20 cellular contexts compared by ENCODE assay signal in the genomic region with DNA sequence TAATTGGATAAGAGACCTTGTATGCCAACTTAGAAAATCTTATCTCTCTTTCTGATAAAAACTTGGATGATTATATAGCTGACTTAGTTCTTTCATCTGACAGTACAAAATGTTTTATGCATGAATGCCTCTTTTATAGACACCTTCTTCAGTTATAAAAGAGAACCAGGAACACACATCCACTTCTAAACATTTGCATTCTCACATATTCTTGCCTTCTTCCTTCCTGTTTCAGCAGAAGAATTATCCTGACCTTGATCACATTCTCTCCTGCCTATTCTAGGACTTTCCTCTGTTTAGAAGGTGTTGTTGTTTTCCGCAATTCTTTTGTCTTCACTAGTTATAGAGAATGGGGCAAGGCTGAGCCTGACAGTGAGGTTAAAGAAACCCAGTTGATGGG.
A peak's percentile ranks its signal among the peaks of the same experiment; 100 is the strongest.
DNase-seq lines count a peak whose midpoint lies in the region; ATAC-seq, FAIRE-seq and TF ChIP-seq lines count a peak whose summit lies in the region.
"Had no signal": no experiment of that assay in that cellular context is flagged by ENCODE, and none has a peak within 500 bp of the region (broad histone marks: within the 10 kb centered on the region; RNA-seq: fewer than 3 reads in every experiment).

No MANE protein-coding gene starts in this region.

- no peak overlapping the region for H3K27ac Mint-ChIP-seq in neural progenitor cell
- H3K27ac Mint-ChIP-seq: CD4-positive, alpha-beta T cell; IgD-negative memory B cell had no signal

- H3K14ac ChIP-seq in H1 (ENCODE audit: insufficient read length): no peak overlapping the region

- no peak overlapping the region for H3K56ac ChIP-seq in H1 (replicated peaks; ENCODE audit: insufficient read length, low read depth, low read length)

- TF ChIP-seq CTCF in left ventricle myocardium inferior (IDR thresholded peaks at IDR 0.05; ENCODE audit: borderline replicate concordance) (no peak), heart left ventricle (IDR thresholded peaks at IDR 0.05) (no peak), Loucy (conservative IDR thresholded peaks at IDR 0.05; ENCODE audit: low read length) (no peak), H1 (IDR thresholded peaks at IDR 0.05; ENCODE audit: control extremely low read depth in 1 of 3, insufficient read depth in 1 of 3, low read depth in 1 of 3, low read length in 3 of 3) (no peak), neural progenitor cell (IDR thresholded peaks at IDR 0.05) (no peak), lower lobe of right lung (IDR thresholded peaks at IDR 0.05) (no peak)

- peaks cover 2% of the 10 kb centered on the region for H3K27me3 Mint-ChIP-seq in neural progenitor cell (ENCODE audit: insufficient read depth, low read depth)
- H3K27me3 Mint-ChIP-seq: IgD-negative memory B cell had no signal

- no peak overlapping the region for H4K91ac ChIP-seq in H1 (replicated peaks; ENCODE audit: insufficient read length, low read length)

- no peak for TF ChIP-seq EP300 in H1 (IDR thresholded peaks at IDR 0.05; ENCODE audit: borderline replicate concordance in 1 of 2, low read depth in 2 of 2, low read length in 2 of 2)

- H3K4me2 ChIP-seq in Loucy (ENCODE audit: low read depth, low read length, poor library complexity, severe bottlenecking) (no peak overlapping the region), H1 (ENCODE audit: insufficient read depth in 1 of 2, low read depth in 2 of 2, low read length in 2 of 2) (no peak overlapping the region), neural progenitor cell (peak overlapping the region; percentile 59)
- H3K4me2 ChIP-seq: A549 had no signal

- H3K4ac ChIP-seq in H1 (replicated peaks; ENCODE audit: insufficient read length, low read depth, low read length): no peak overlapping the region

- H3K23me2 ChIP-seq in H1 (ENCODE audit: low read depth, low read length): 0 out of 2 replicates have a peak, but pooled peaks cover 1% of the 10 kb centered on the region

- no peaks in the 10 kb centered on the region for H3K79me2 ChIP-seq in Loucy (ENCODE audit: insufficient read depth, low read length)
- H3K79me2 ChIP-seq in H1 (ENCODE audit: control insufficient read depth in 1 of 2, insufficient read depth in 2 of 2, low read length in 2 of 2): peaks cover 0 to 62% of the 10 kb centered on the region in 2 experiments; a peak in 3 of 4 replicates
- H3K79me2 ChIP-seq in neural progenitor cell (ENCODE audit: low read depth): peaks cover 68% of the 10 kb centered on the region

- H4K20me1 ChIP-seq in Loucy (ENCODE audit: insufficient read depth, low read length, poor library complexity, severe bottlenecking) (no peaks in the 10 kb centered on the region), H1 (replicated peaks in 1 of 2; ENCODE audit: control insufficient read depth in 1 of 2, insufficient read depth in 2 of 2, low read length in 2 of 2) (no peaks in the 10 kb centered on the region), neural progenitor cell (ENCODE audit: low read depth) (no peaks in the 10 kb centered on the region)

- no peaks in the 10 kb centered on the region for H3K79me1 ChIP-seq in H1 (ENCODE audit: low read depth, low read length)

- peak overlapping the region; percentile 60 for H2AFZ ChIP-seq in Loucy (ENCODE audit: low read length)
- H2AFZ ChIP-seq in H1 (ENCODE audit: low read length): no peak overlapping the region
- no peak overlapping the region for H2AFZ ChIP-seq in neural progenitor cell (replicated peaks)
- H2AFZ ChIP-seq: GM23248 had no signal

- WGBS in heart left ventricle, 4 donors: 82 to 88% (median 86%) methylated on average over 1 of the region's 1 CpG
- 86% methylated on average over 1 of the region's 1 CpG; no CpG with 5 or more reads in 1 of the 2 experiments for WGBS in H1 (ENCODE audit: extremely low coverage in 1 of 2, insufficient coverage in 1 of 2, insufficient read length in 1 of 2, insufficient replicate concordance in 2 of 2, low coverage in 1 of 2, low lambda C conversion rate in 2 of 2, missing lambda C conversion rate in 1 of 2), 2 experiments

- TF ChIP-seq POLR2A in heart left ventricle (IDR thresholded peaks at IDR 0.05): no peak
- no peak for TF ChIP-seq POLR2A in H1 (IDR thresholded peaks at IDR 0.05; ENCODE audit: control extremely low read depth in 1 of 2, low read depth in 2 of 2, low read length in 2 of 2)

- no peak overlapping the region for H2BK15ac ChIP-seq in H1 (ENCODE audit: low read length)

- no peak overlapping the region for H4K8ac ChIP-seq in H1 (ENCODE audit: extremely low read depth, insufficient read depth, low read length)

- no peak for ATAC-seq in heart left ventricle
- ATAC-seq in GM18909 (IDR thresholded peaks at IDR 0.05; ENCODE audit: poor library complexity, unreplicated experiment): no peak
- ATAC-seq in lower lobe of right lung: no peak
- ATAC-seq: A549, HepG2 had no signal

- CTCF ChIA-PET in H1 (lab: Charles Lee; ENCODE audit: partially characterized antibody): interaction anchor here (1.0 to 1.7 kb wide), 2 partner anchors 8 to 98 kb away, joined by 3 to 5 read pairs; no protein-coding TSS in a partner anchor

- H2BK12ac ChIP-seq in H1 (ENCODE audit: low read depth, low read length): no peak overlapping the region

- H4K5ac ChIP-seq in H1 (ENCODE audit: insufficient read length, low read depth, low read length): peak overlapping the region; percentile 65

- H2AK5ac ChIP-seq in H1 (ENCODE audit: low read depth, low read length): no peak overlapping the region; the same call in 1 of the 2 replicates

- no peaks in the 10 kb centered on the region for H3K36me3 Mint-ChIP-seq in neural progenitor cell
- H3K36me3 Mint-ChIP-seq: IgD-negative memory B cell had no signal

- FAIRE-seq in H1 (lab: Jason Lieb, UNC): no peak
- FAIRE-seq: A549, D721Med, HepG2 had no signal

- no peaks in the 10 kb centered on the region for H3K36me3 ChIP-seq in left ventricle myocardium inferior
- H3K36me3 ChIP-seq in heart left ventricle: no peaks in the 10 kb centered on the region
- no peaks in the 10 kb centered on the region for H3K36me3 ChIP-seq in Loucy (ENCODE audit: insufficient read depth, low read length)
- peaks cover 0 to 5% (median 2%) of the 10 kb centered on the region in 4 experiments; a peak in 4 of 8 replicates for H3K36me3 ChIP-seq in H1 (ENCODE audit: control insufficient read depth in 2 of 4, insufficient read depth in 4 of 4, low read length in 3 of 4)
- H3K36me3 ChIP-seq in neural progenitor cell: no peaks in the 10 kb centered on the region
- no peaks in the 10 kb centered on the region for H3K36me3 ChIP-seq in lower lobe of right lung

- peak overlapping the region; percentile 28 for H3K27ac ChIP-seq in left ventricle myocardium inferior (replicated peaks)
- no peak overlapping the region for H3K27ac ChIP-seq in heart left ventricle
- no peak overlapping the region for H3K27ac ChIP-seq in H1 (ENCODE audit: low read depth, low read length)
- peak overlapping the region; percentile 46 for H3K27ac ChIP-seq in neural progenitor cell
- H3K27ac ChIP-seq in lower lobe of right lung: no peak overlapping the region
- H3K27ac ChIP-seq in caudate nucleus (ENCODE audit: low read depth, low read length): no peak overlapping the region
- H3K27ac ChIP-seq: 22Rv1, A549, C4-2B, GM23248 had no signal

- DNase-seq in left ventricle myocardium inferior: no peak
- no peak for DNase-seq in heart left ventricle
- no peak for DNase-seq in H1 (ENCODE audit: low read depth in 1 of 2, low spot score in 2 of 2)
- DNase-seq in neural progenitor cell (ENCODE audit: low spot score): no peak
- DNase-seq in lower lobe of right lung: no peak
- DNase-seq in caudate nucleus (lab: John Stamatoyannopoulos, UW): no peak
- DNase-seq: AML-193; Caco-2; CD4-positive, alpha-beta T cell; GDM1; GM23248; H7 had no signal

- POLR2A ChIA-PET in H1 (lab: Charles Lee; ENCODE audit: partially characterized antibody): interaction anchor here (0.7 to 4.7 kb wide), 5 partner anchors 7 to 63 kb away, joined by 3 to 26 read pairs (median 4); no protein-coding TSS in a partner anchor

- intact Hi-C loops in left ventricle myocardium inferior (cut with micrococcal nuclease) (no loop called here), heart left ventricle (cut with DNase I) (no loop called here), lower lobe of right lung (cut with DNase I) (no loop called here)

- H3K4me1 ChIP-seq in left ventricle myocardium inferior (peaks cover 19% of the 10 kb centered on the region), heart left ventricle (peaks cover 0 to 24% (median 0%) of the 10 kb centered on the region in 12 donors), Loucy (ENCODE audit: insufficient read depth, low read length, poor library complexity, severe bottlenecking) (no peaks in the 10 kb centered on the region), H1 (replicated peaks in 1 of 4; ENCODE audit: control insufficient read depth in 3 of 4, insufficient read depth in 4 of 4, low read length in 3 of 4) (no peaks in the 10 kb centered on the region), neural progenitor cell (peaks cover 18% of the 10 kb centered on the region), lower lobe of right lung (no peaks in the 10 kb centered on the region)
- H3K4me1 ChIP-seq: A549, Caco-2 had no signal

- H3K9me3 Mint-ChIP-seq in neural progenitor cell: no peaks in the 10 kb centered on the region
- H3K9me3 Mint-ChIP-seq: CD4-positive, alpha-beta T cell; IgD-negative memory B cell had no signal

- TF ChIP-seq RAD21 in H1 (IDR thresholded peaks at IDR 0.05 in 1 of 2, conservative IDR thresholded peaks at IDR 0.05 in 1 of 2; ENCODE audit: low read depth in 2 of 2, low read length in 2 of 2): no peak

- no peak overlapping the region for H3K18ac ChIP-seq in H1 (ENCODE audit: extremely low read depth, low read length)

- peaks cover 4% of the 10 kb centered on the region for H3K4me1 Mint-ChIP-seq in neural progenitor cell

- H3K4me3 ChIP-seq in left ventricle myocardium inferior (no peak overlapping the region), heart left ventricle (no peak overlapping the region), Loucy (ENCODE audit: low read length, poor library complexity, severe bottlenecking) (no peak overlapping the region), H1 (ENCODE audit: extremely low read depth in 1 of 4, insufficient read depth in 2 of 4, low read depth in 3 of 4, low read length in 4 of 4) (no peak overlapping the region), neural progenitor cell (no peak overlapping the region), lower lobe of right lung (no peak overlapping the region)
- H3K4me3 ChIP-seq: A549, GM23248 had no signal

- H3K9me3 ChIP-seq in left ventricle myocardium inferior (replicated peaks) (no peaks in the 10 kb centered on the region), heart left ventricle (no peaks in the 10 kb centered on the region), Loucy (ENCODE audit: insufficient read depth, low read depth, low read length) (no peaks in the 10 kb centered on the region), H1 (ENCODE audit: insufficient read depth in 2 of 2, low read depth in 1 of 2, low read length in 1 of 2) (no peaks in the 10 kb centered on the region), neural progenitor cell (ENCODE audit: low read depth) (no peaks in the 10 kb centered on the region), lower lobe of right lung (no peaks in the 10 kb centered on the region)
- H3K9me3 ChIP-seq: A549, Caco-2 had no signal

- H3K23ac ChIP-seq in H1 (ENCODE audit: insufficient read length): no peak overlapping the region

- H2BK120ac ChIP-seq in H1 (replicated peaks; ENCODE audit: low read depth, low read length): no peak overlapping the region

- H3K9me2 ChIP-seq in Loucy (replicated peaks; ENCODE audit: low read depth, low read length): no peaks in the 10 kb centered on the region

- no peak overlapping the region for H3K4me3 Mint-ChIP-seq in neural progenitor cell
- H3K4me3 Mint-ChIP-seq: CD4-positive, alpha-beta T cell; IgD-negative memory B cell had no signal

- H3K9ac ChIP-seq in Loucy (ENCODE audit: low read depth, low read length, poor library complexity, severe bottlenecking) (no peak overlapping the region), H1 (replicated peaks in 1 of 4; ENCODE audit: extremely low read depth in 1 of 4, low read depth in 3 of 4, low read length in 3 of 4) (no peak overlapping the region), neural progenitor cell (no peak overlapping the region)
- H3K9ac ChIP-seq: GM23248 had no signal

- H3F3A ChIP-seq in Loucy (ENCODE audit: low read depth) (no peaks in the 10 kb centered on the region), neural progenitor cell (ENCODE audit: low read depth) (peaks cover 43% of the 10 kb centered on the region)

- H3K27me3 ChIP-seq in left ventricle myocardium inferior (ENCODE audit: low read depth) (no peaks in the 10 kb centered on the region), heart left ventricle (no peaks in the 10 kb centered on the region), Loucy (ENCODE audit: insufficient read depth, low read length, poor library complexity, severe bottlenecking) (no peaks in the 10 kb centered on the region), H1 (replicated peaks in 1 of 4; ENCODE audit: control insufficient read depth in 3 of 4, extremely low read depth in 1 of 4, insufficient read depth in 3 of 4, low read length in 3 of 4) (no peaks in the 10 kb centered on the region), neural progenitor cell (no peaks in the 10 kb centered on the region), lower lobe of right lung (ENCODE audit: low read depth) (no peaks in the 10 kb centered on the region)

- H2BK5ac ChIP-seq in H1 (ENCODE audit: low read depth, low read length): no peak overlapping the region

- H2BK20ac ChIP-seq in H1 (ENCODE audit: low read length): no peak overlapping the region

Comparison
In these comparisons a context has a peak if more than half of its experiments do, and no peak if none do; other contexts are left out.
1. H3K27ac ChIP-seq: peak in left ventricle myocardium inferior (single experiment) and neural progenitor cell (single experiment); none in heart left ventricle (0 of 12), H1 (single experiment), lower lobe of right lung (single experiment) and caudate nucleus (single experiment).